14 cellular contexts compared by ENCODE assay signal in genomic region chr14:101406921-101407320, GRCh38.
DNase-seq lines count a peak whose midpoint lies in the region; ATAC-seq and TF ChIP-seq lines count a peak whose summit lies in the region.
"Had no signal": no experiment of that assay in that cellular context is flagged by ENCODE, and none has a peak within 500 bp of the region (broad histone marks: within the 10 kb centered on the region; RNA-seq: fewer than 3 reads in every experiment).

No MANE protein-coding gene starts in this region.

- TF ChIP-seq POLR2A in prostate gland (IDR thresholded peaks at IDR 0.05) = no peak

- no peak overlapping the region for H3K23ac ChIP-seq in H9 (ENCODE audit: insufficient read length, low read depth, low read length)

- no peak overlapping the region for H3K14ac ChIP-seq in H9 (ENCODE audit: insufficient read depth, low read length)

- H2AK5ac ChIP-seq in H9 (ENCODE audit: insufficient read length, low read length) = no peak overlapping the region

- H2BK20ac ChIP-seq in H9 (ENCODE audit: low read depth, low read length, poor library complexity, severe bottlenecking) = no peak overlapping the region

- H2BK15ac ChIP-seq in H9 (ENCODE audit: low read depth, low read length) = no peak overlapping the region

- peaks cover 32% of the 10 kb centered on the region for H3K4me1 Mint-ChIP-seq in nephron progenitor cell
- H3K4me1 Mint-ChIP-seq in H9 = peaks cover 26 to 29% of the 10 kb centered on the region in 2 experiments
- H3K4me1 Mint-ChIP-seq: B cell had no signal

- H3K23me2 ChIP-seq in H9 (ENCODE audit: insufficient read length, low read depth, low read length, poor library complexity, severe bottlenecking) = no peaks in the 10 kb centered on the region

- no peaks in the 10 kb centered on the region for H3K79me1 ChIP-seq in H9 (ENCODE audit: insufficient read depth, low read depth, low read length, poor library complexity, severe bottlenecking)

- H3K36me3 Mint-ChIP-seq in nephron progenitor cell (ENCODE audit: low read depth) (no peaks in the 10 kb centered on the region), H9 (ENCODE audit: insufficient read depth in 1 of 3, low read depth in 3 of 3) (no peaks in the 10 kb centered on the region)

- no peak overlapping the region for H4K91ac ChIP-seq in H9 (ENCODE audit: insufficient read length, low read depth, low read length)

- no peak overlapping the region for H3K56ac ChIP-seq in H9 (ENCODE audit: insufficient read length, low read depth, low read length)

- H3K4me1 ChIP-seq in lower lobe of right lung (peaks cover 37% of the 10 kb centered on the region), prostate gland (replicated peaks) (no peaks in the 10 kb centered on the region), H9 (ENCODE audit: insufficient read depth, low read length) (no peaks in the 10 kb centered on the region)

- H3K9me3 ChIP-seq in lower lobe of right lung (no peaks in the 10 kb centered on the region), prostate gland (no peaks in the 10 kb centered on the region), H9 (ENCODE audit: control insufficient read depth, low read depth, low read length) (no peaks in the 10 kb centered on the region)

- H3K18ac ChIP-seq in H9 (ENCODE audit: insufficient read length, low read depth, low read length) = no peak overlapping the region

- H3K36me3 ChIP-seq in lower lobe of right lung = no peaks in the 10 kb centered on the region
- H3K36me3 ChIP-seq in prostate gland = no peaks in the 10 kb centered on the region

- no peak overlapping the region for H2BK12ac ChIP-seq in H9 (ENCODE audit: insufficient read length, low read depth, low read length)

- no peak overlapping the region for H4K8ac ChIP-seq in H9 (replicated peaks; ENCODE audit: insufficient read length, low read depth, low read length)

- peak; percentile 5 to 22 for ATAC-seq in lower lobe of right lung
- ATAC-seq: GM12878, GM23338 had no signal

- H3T11ph ChIP-seq in H9 (ENCODE audit: low read length) = no peak overlapping the region

- no peaks in the 10 kb centered on the region for H3K9me3 Mint-ChIP-seq in nephron progenitor cell
- H3K9me3 Mint-ChIP-seq in H9 = 0 out of 5 replicates have a peak, but pooled peaks cover 0 to 2% of the 10 kb centered on the region in 2 experiments
- H3K9me3 Mint-ChIP-seq: CD4-positive, alpha-beta T cell; GM23338 had no signal

- H3K4me2 ChIP-seq in H9 (ENCODE audit: insufficient read depth, insufficient read length, low read length) = no peak overlapping the region
- H3K4me2 ChIP-seq: GM23338 had no signal

- no peak overlapping the region for H3K4me3 ChIP-seq in lower lobe of right lung
- H3K4me3 ChIP-seq in prostate gland = no peak overlapping the region
- H3K4me3 ChIP-seq: GM12878, GM23338 had no signal

- H3K27me3 ChIP-seq in lower lobe of right lung (ENCODE audit: low read depth) (no peaks in the 10 kb centered on the region), prostate gland (replicated peaks; ENCODE audit: insufficient read depth) (no peaks in the 10 kb centered on the region), H9 (ENCODE audit: insufficient read depth, low read length) (no peaks in the 10 kb centered on the region)

- H2BK5ac ChIP-seq in H9 (ENCODE audit: insufficient read length, low read length) = no peak overlapping the region

- H3K4me3 Mint-ChIP-seq in nephron progenitor cell = no peak overlapping the region
- H3K4me3 Mint-ChIP-seq in H9 = no peak overlapping the region
- H3K4me3 Mint-ChIP-seq: B cell; CD4-positive, alpha-beta T cell; GM23338 had no signal

- H2AFZ ChIP-seq in H9 (ENCODE audit: low read length) = no peak overlapping the region
- H2AFZ ChIP-seq: GM23338 had no signal

- whole genome bisulfite sequencing in prostate gland = 87% methylated on average over 7 of the region's 7 CpGs
- no CpG with 5 or more reads among the region's 7 CpGs for WGBS in H9 (ENCODE audit: extremely low coverage, insufficient read length, low lambda C conversion rate)

- H3K27ac Mint-ChIP-seq in nephron progenitor cell = no peak overlapping the region
- H3K27ac Mint-ChIP-seq in H9 = peak overlapping the region in 1 of 3 experiments; percentile 18; a peak in 3 of 7 replicates
- H3K27ac Mint-ChIP-seq: B cell; CD4-positive, alpha-beta T cell; GM23338 had no signal

- intact Hi-C loops in lower lobe of right lung (cut with DNase I) = no loop called here
- intact Hi-C loops in prostate gland (cut with DNase I) = loop anchor here (5.0 kb wide), 1 partner anchor 40 kb away; no protein-coding TSS in a partner anchor
- intact Hi-C loops in posterior cingulate gyrus (cut with DNase I) = no loop called here

- peaks cover 11% of the 10 kb centered on the region for H3K27me3 Mint-ChIP-seq in nephron progenitor cell (ENCODE audit: low read depth, poor library complexity)
- H3K27me3 Mint-ChIP-seq in H9 (ENCODE audit: low read depth) = peaks cover 17% of the 10 kb centered on the region

- H3K27ac ChIP-seq in lower lobe of right lung (no peak overlapping the region), prostate gland (peak overlapping the region; percentile 52), H9 (ENCODE audit: insufficient read length, low read depth, low read length) (no peak overlapping the region)

- H4K20me1 ChIP-seq in H9 (ENCODE audit: control insufficient read depth, insufficient read depth, insufficient read length) = no peaks in the 10 kb centered on the region

- H3K79me2 ChIP-seq in H9 (ENCODE audit: insufficient read depth, low read length) = no peaks in the 10 kb centered on the region

- H4K5ac ChIP-seq in H9 (ENCODE audit: insufficient read length, low read depth, low read length) = no peak overlapping the region

- H2BK120ac ChIP-seq in H9 (ENCODE audit: low read depth, low read length, poor library complexity, severe bottlenecking) = no peak overlapping the region

- TF ChIP-seq CTCF in lower lobe of right lung (IDR thresholded peaks at IDR 0.05) (no peak), prostate gland (IDR thresholded peaks at IDR 0.05) (no peak), nephron progenitor cell (IDR thresholded peaks at IDR 0.05) (no peak), H9 (conservative IDR thresholded peaks at IDR 0.05) (no peak)

- H3K9ac ChIP-seq in H9 (ENCODE audit: extremely low read depth, insufficient read length, low read length) = no peak overlapping the region

- DNase-seq in cerebellar cortex (ENCODE audit: low spot score) (peak; percentile 82), lower lobe of right lung (no peak), prostate gland (ENCODE audit: low spot score) (no peak), nephron progenitor cell (no peak), H9 (no peak), NCI-H446 treated with DMSO at 0.1 percent for 48 hours (lab: John Stamatoyannopoulos, UW) (no peak), posterior cingulate gyrus (no peak)
- DNase-seq: Calu3; CD4-positive, alpha-beta T cell; DMS 273 treated with DMSO at 0.1 percent for 48 hours; H7 had no signal

- no peak overlapping the region for H3K4ac ChIP-seq in H9 (ENCODE audit: low read depth, low read length)

Comparison
In these comparisons a context has a peak if more than half of its experiments do, and no peak if none do; other contexts are left out.
1. H3K27ac ChIP-seq: peak in prostate gland (2 of 2); none in lower lobe of right lung (single experiment) and H9 (single experiment).